24 cellular contexts compared by ENCODE assay signal in the genomic region with DNA sequence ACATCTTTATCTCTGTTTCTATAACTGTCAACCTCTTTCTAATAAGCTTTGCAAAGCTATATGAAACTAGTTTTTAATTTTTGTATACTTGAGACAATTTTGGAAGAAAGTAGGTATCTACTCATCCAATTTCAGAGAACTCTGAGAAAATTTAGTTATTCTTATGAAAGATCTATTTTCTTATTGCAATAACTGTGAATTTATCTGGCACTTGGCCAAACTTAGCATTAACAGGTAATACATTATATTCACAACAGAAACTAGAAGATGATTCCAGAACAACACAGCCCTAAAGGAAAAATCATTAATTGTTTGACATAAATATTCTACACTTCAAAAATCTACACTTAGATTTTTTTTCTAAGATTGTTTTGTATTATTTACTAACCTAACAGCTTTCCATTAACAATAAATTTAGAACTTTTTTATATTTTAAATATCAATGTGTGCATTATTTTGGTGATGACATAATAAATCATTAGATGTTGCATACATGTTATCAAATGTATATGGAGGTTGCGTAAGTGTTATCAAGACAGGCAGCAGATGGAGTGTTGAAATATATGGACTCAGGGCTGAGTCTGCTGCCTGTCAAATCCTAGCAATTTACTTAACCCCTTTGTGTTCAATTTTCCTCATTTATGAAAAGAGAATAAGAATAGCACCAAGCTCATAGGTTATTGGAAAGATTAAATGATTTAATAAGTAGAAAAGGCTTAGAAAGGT.
"Had no signal": no experiment of that assay in that cellular context is flagged by ENCODE, and none has a peak within 500 bp of the region (broad histone marks: within the 10 kb centered on the region; RNA-seq: fewer than 3 reads in every experiment).

No MANE protein-coding gene starts in this region.

- H3K9me3 ChIP-seq: gastrocnemius medialis, mucosa of descending colon, spleen, tibial nerve had no signal

- H3K27ac ChIP-seq: gastrocnemius medialis, spleen, tibial nerve had no signal

- H3K27me3 ChIP-seq: gastrocnemius medialis, spleen, tibial nerve had no signal

- DNase-seq: activated CD4-positive, alpha-beta memory T cell treated with anti-CD3 and anti-CD28 coated beads, Interleukin-2, amount 10 ng/mL, durations not matched to agents 7 days and 5 days; activated CD4-positive, alpha-beta T cell treated with anti-CD3 and anti-CD28 coated beads for 1 hour; activated CD4-positive, alpha-beta T cell treated with anti-CD3 and anti-CD28 coated beads, Interleukin-2, amount 10 ng/mL, durations not matched to agents 7 days and 5 days; activated CD8-positive, alpha-beta memory T cell treated with anti-CD3 and anti-CD28 coated beads, Interleukin-2, amount 50 U/mL, for 48 hours; activated gamma-delta T cell; activated naive CD4-positive, alpha-beta T cell treated with anti-CD3 and anti-CD28 coated beads, Interleukin-2, amount 50 U/mL, for 16 hours; activated T-cell treated with anti-CD3 and anti-CD28 coated beads, Interleukin-2, amount 50 U/mL, for 24 hours; amygdala; effector CD8-positive, alpha-beta T cell; erythroblast; gastrocnemius medialis; glutamatergic neuron; islet precursor cell; left cardiac atrium; left ventricle myocardium superior; mucosa of descending colon; posterior cingulate gyrus; right cardiac atrium; spleen; stimulated activated naive CD4-positive, alpha-beta T cell treated with Interleukin-2 at 50 U/mL for 16 hours had no signal

- ATAC-seq: gastrocnemius medialis; left cardiac atrium; left ventricle myocardium superior; mucosa of descending colon; natural killer cell treated with Interleukin-12 subunit alpha and Interleukin-12 subunit beta and Interleukin-15 and Interleukin-18, amount 100 ng/mL, for 72 hours; right cardiac atrium; WTC11 had no signal

- H3K36me3 ChIP-seq: gastrocnemius medialis, spleen, tibial nerve had no signal

- H3K4me1 ChIP-seq: gastrocnemius medialis, spleen, tibial nerve had no signal

- H3K4me3 ChIP-seq: gastrocnemius medialis, mucosa of descending colon, spleen, tibial nerve had no signal

- FAIRE-seq: endometrium had no signal
